In the genomic region with DNA sequence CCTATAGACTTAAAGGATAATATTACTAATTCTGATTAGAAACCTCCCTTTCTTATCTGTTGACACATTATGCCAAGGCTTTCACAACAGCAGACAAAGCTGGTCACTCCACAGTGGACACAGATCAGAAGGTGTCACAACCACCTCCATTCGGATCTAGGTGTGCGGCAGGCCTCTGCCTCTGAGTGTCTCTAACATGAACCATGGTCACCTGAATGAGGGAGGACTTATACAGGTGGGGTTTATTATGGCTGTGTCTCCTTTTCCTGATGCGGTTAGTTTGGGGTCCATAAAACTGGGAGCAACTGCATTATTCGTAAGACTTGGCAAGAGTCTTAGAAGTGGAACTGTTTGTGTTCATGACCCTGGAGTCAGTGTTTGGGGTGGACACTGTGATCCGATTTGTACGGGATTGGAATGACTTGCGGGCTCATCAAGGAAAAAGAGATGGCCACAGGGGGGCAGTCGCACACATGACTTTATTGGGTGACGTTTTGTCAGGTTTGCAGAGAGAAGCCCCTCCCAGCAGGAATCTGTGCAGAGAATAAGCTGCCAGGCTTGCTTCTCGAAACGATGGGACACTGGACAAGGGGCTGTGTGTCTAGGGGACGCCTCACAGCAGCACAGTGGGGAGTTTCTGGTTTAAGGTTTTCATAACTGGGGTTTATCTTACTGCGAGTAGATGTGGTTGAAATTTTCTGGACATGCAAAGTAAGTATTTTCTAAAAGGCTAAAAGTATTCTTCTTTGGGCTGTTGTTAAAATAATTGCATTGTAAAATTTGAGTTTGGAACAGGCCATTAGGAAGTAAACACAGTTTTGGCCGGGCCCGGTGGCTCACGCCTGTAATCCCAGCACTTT, we compare ENCODE assay signal across 8 cellular contexts.
A peak's percentile ranks its signal among the peaks of the same experiment; 100 is the strongest.
DNase-seq lines count a peak whose midpoint lies in the region; ATAC-seq and TF ChIP-seq lines count a peak whose summit lies in the region.

No MANE protein-coding gene starts in this region.

- H3K36me3 ChIP-seq in cardiac muscle cell (no peaks in the 10 kb centered on the region), psoas muscle (ENCODE audit: insufficient read depth in 1 of 2, low read depth in 1 of 2) (no peaks in the 10 kb centered on the region), aorta (ENCODE audit: control insufficient read depth in 1 of 2, insufficient read depth in 2 of 2, low read length in 1 of 2) (no peaks in the 10 kb centered on the region)

- H3K9me3 ChIP-seq in cardiac muscle cell (ENCODE audit: low read depth): no peaks in the 10 kb centered on the region
- no peaks in the 10 kb centered on the region for H3K9me3 ChIP-seq in psoas muscle
- H3K9me3 ChIP-seq in aorta (ENCODE audit: control insufficient read depth, low read length): no peaks in the 10 kb centered on the region

- ATAC-seq in psoas muscle (peak; percentile 53 to 82 (median 69)), aorta (ENCODE audit: low FRiP score) (no peak), HG02763 (IDR thresholded peaks at IDR 0.05; ENCODE audit: unreplicated experiment) (no peak)

- 26 to 30% (median 30%) methylated on average over 16 of the region's 16 CpGs for WGBS in psoas muscle, 3 donors
- WGBS in aorta, 2 donors: 29% methylated on average over 16 of the region's 16 CpGs

- intact Hi-C loops in psoas muscle (cut with DNase I) (loop anchor here (2.0 kb wide), 2 partner anchors 139 to 143 kb away; no protein-coding TSS in a partner anchor), aorta (cut with DNase I) (loop anchor here in 1 of 2 donors (10.0 kb wide), 2 partner anchors 137 to 143 kb away; no protein-coding TSS in a partner anchor)

- no peak overlapping the region for H3K27ac ChIP-seq in cardiac muscle cell
- H3K27ac ChIP-seq in psoas muscle: no peak overlapping the region
- H3K27ac ChIP-seq in aorta (ENCODE audit: low read depth in 1 of 2, low read length in 2 of 2): no peak overlapping the region

- TF ChIP-seq CTCF in cardiac muscle cell (IDR thresholded peaks at IDR 0.05; ENCODE audit: low read depth, low read length) (peak; percentile 48), psoas muscle (IDR thresholded peaks at IDR 0.05) (peak; percentile 61)

- no peaks in the 10 kb centered on the region for H3K4me1 ChIP-seq in cardiac muscle cell (ENCODE audit: low read depth)
- no peaks in the 10 kb centered on the region for H3K4me1 ChIP-seq in psoas muscle
- H3K4me1 ChIP-seq in aorta (ENCODE audit: control insufficient read depth in 1 of 2, insufficient read depth in 2 of 2, low read length in 2 of 2): peaks cover 0 to 2% of the 10 kb centered on the region in 2 donors

- H3K4me3 ChIP-seq in Jurkat, Clone E6-1 (ENCODE audit: low read length): no peak overlapping the region
- no peak overlapping the region for H3K4me3 ChIP-seq in cardiac muscle cell
- H3K4me3 ChIP-seq in psoas muscle: no peak overlapping the region
- H3K4me3 ChIP-seq in aorta (ENCODE audit: low read length in 2 of 2): no peak overlapping the region

- peak; percentile 18 for DNase-seq in GM04504 (ENCODE audit: low read depth)
- peak; percentile 61 for DNase-seq in Jurkat, Clone E6-1 (ENCODE audit: low read depth, low spot score)
- DNase-seq in RPMI7951 (ENCODE audit: low read depth): peak; percentile 52
- peak; percentile 56 for DNase-seq in activated naive CD4-positive, alpha-beta T cell treated with Interleukin-2 at 50 U/mL for 16 hours
- DNase-seq in cardiac muscle cell (ENCODE audit: low read depth in 1 of 2, low spot score in 1 of 2): peak; percentile 32 to 47
- peak; percentile 57 to 71 for DNase-seq in psoas muscle
- peak; percentile 54 to 80 for DNase-seq in aorta

- H3K27me3 ChIP-seq in cardiac muscle cell (no peaks in the 10 kb centered on the region), psoas muscle (ENCODE audit: insufficient read depth in 3 of 3, low read length in 2 of 3) (peaks cover 0 to 2% (median 0%) of the 10 kb centered on the region in 3 donors), aorta (ENCODE audit: control insufficient read depth in 1 of 2, insufficient read depth in 2 of 2, low read length in 1 of 2) (no peaks in the 10 kb centered on the region)

Comparison
In these comparisons a context has a peak if more than half of its experiments do, and no peak if none do; other contexts are left out.
1. ATAC-seq: peak in psoas muscle (4 of 4); none in aorta (single experiment) and HG02763 (single experiment).
2. Peak in every context shown above with its lines, with median percentiles within 50 percentile points of each other: DNase-seq.